28 cellular contexts compared by ENCODE assay signal in genomic region chr11:74494916-74495315, GRCh38. TPM values are rescaled to one million over a fixed set of nuclear protein-coding genes. Genes with fewer than 3 reads are reported as not detected.
"Had no signal": no experiment of that assay in that cellular context is flagged by ENCODE, and none has a peak within 500 bp of the region (broad histone marks: within the 10 kb centered on the region; RNA-seq: fewer than 3 reads in every experiment).

No MANE protein-coding gene starts in this region.

- H3K9ac ChIP-seq: KMS-11 had no signal

- H3K36me3 ChIP-seq: ascending aorta, Peyer's patch had no signal

- H3K36me3 Mint-ChIP-seq: activated CD4-positive, alpha-beta memory T cell treated with anti-CD3 and anti-CD28 coated beads for 36 hours had no signal

- H3K27me3 ChIP-seq: ascending aorta, body of pancreas, Peyer's patch had no signal

- DNase-seq: activated CD4-positive, alpha-beta memory T cell treated with anti-CD3 and anti-CD28 coated beads for 36 hours; activated CD4-positive, alpha-beta T cell treated with anti-CD3 and anti-CD28 coated beads, Interleukin-2, amount 10 ng/mL, durations not matched to agents 7 days and 5 days; activated CD4-positive, CD25-positive, alpha-beta regulatory T cell treated with anti-CD3 and anti-CD28 coated beads, Interleukin-2, amount 50 U/mL, for 72 hours; activated CD8-positive, alpha-beta memory T cell treated with anti-CD3 and anti-CD28 coated beads for 24 hours; activated naive CD4-positive, alpha-beta T cell treated with anti-CD3 and anti-CD28 coated beads, Interleukin-2, amount 50 U/mL, for 16 hours; activated naive CD8-positive, alpha-beta T cell treated with anti-CD3 and anti-CD28 coated beads, Interleukin-2, amount 50 U/mL, for 24 hours; activated T-cell treated with anti-CD3 and anti-CD28 coated beads, Interleukin-2, amount 50 U/mL, for 4 hours; body of pancreas; NCI-H1092; NCI-H1417; NCI-H1930; NCI-H2107; NCI-H2171 treated with DMSO at 0.1 percent for 48 hours; NCI-H510A; NCI-H526 treated with DMSO at 0.1 percent for 48 hours; NCI-H82; Peyer's patch; SHP77 treated with DMSO at 0.1 percent for 48 hours; T-cell had no signal

- H3K27ac Mint-ChIP-seq: activated CD4-positive, alpha-beta memory T cell treated with anti-CD3 and anti-CD28 coated beads for 36 hours; activated CD4-positive, alpha-beta T cell treated with anti-CD3 and anti-CD28 coated beads, Interleukin-2, amount 10 ng/mL, durations not matched to agents 7 days and 5 days; activated naive CD8-positive, alpha-beta T cell treated with anti-CD3 and anti-CD28 coated beads, Interleukin-2, amount 50 U/mL, for 24 hours; activated T-helper 2 cell treated with anti-CD3 and anti-CD28 coated beads, Interferon-gamma antibody, Interleukin-2, Interleukin-4, amounts not matched to agents 10 μg/mL and 5 μg/mL and 100 μg/mL, durations not matched to agents 14 hours and 24 hours and 36 hours; T-helper 2 cell treated with Interferon-gamma antibody and Interleukin-4, amounts not matched to agents 5 μg/mL and 100 μg/mL, for 36 hours; WTC11 had no signal

- ATAC-seq: activated naive CD8-positive, alpha-beta T cell treated with anti-CD3 and anti-CD28 coated beads, Interleukin-2, amount 50 U/mL, for 24 hours; activated T-cell treated with anti-CD3 and anti-CD28 coated beads, Interleukin-2, amount 50 U/mL, for 4 hours; body of pancreas; T-cell; WTC11 had no signal

- H3K27ac ChIP-seq: KMS-11 had no signal

- H3K4me3 ChIP-seq: body of pancreas had no signal

- H3K4me3 Mint-ChIP-seq: activated CD4-positive, alpha-beta memory T cell treated with anti-CD3 and anti-CD28 coated beads for 36 hours had no signal

- H3K9me3 ChIP-seq: ascending aorta, Peyer's patch had no signal

- H3K9me3 Mint-ChIP-seq: activated CD4-positive, alpha-beta memory T cell treated with anti-CD3 and anti-CD28 coated beads for 36 hours; activated CD4-positive, alpha-beta T cell treated with anti-CD3 and anti-CD28 coated beads, Interleukin-2, amount 10 ng/mL, durations not matched to agents 7 days and 5 days; activated naive CD8-positive, alpha-beta T cell treated with anti-CD3 and anti-CD28 coated beads, Interleukin-2, amount 50 U/mL, for 24 hours; activated T-helper 2 cell treated with anti-CD3 and anti-CD28 coated beads, Interferon-gamma antibody, Interleukin-2, Interleukin-4, amounts not matched to agents 10 μg/mL and 5 μg/mL and 100 μg/mL, durations not matched to agents 14 hours and 24 hours and 36 hours; central memory CD8-positive, alpha-beta T cell; T-helper 2 cell treated with Interferon-gamma antibody and Interleukin-4, amounts not matched to agents 5 μg/mL and 100 μg/mL, for 36 hours had no signal

- H3K27me3 Mint-ChIP-seq: activated CD4-positive, alpha-beta memory T cell treated with anti-CD3 and anti-CD28 coated beads for 36 hours; activated CD4-positive, alpha-beta T cell treated with anti-CD3 and anti-CD28 coated beads, Interleukin-2, amount 10 ng/mL, durations not matched to agents 7 days and 5 days; activated naive CD8-positive, alpha-beta T cell treated with anti-CD3 and anti-CD28 coated beads, Interleukin-2, amount 50 U/mL, for 24 hours; central memory CD8-positive, alpha-beta T cell; T-cell had no signal

RNA-seq across cellular contexts. Expression of gene LIPT2, which starts 1.4 kb away (rescaled TPM):
- total RNA-seq: ascending aorta had no signal

RNA-seq across cellular contexts. Expression of gene KCNE3, which starts 27.6 kb away (rescaled TPM):
- total RNA-seq: activated CD4-positive, alpha-beta memory T cell treated with anti-CD3 and anti-CD28 coated beads for 36 hours; activated CD4-positive, alpha-beta T cell treated with anti-CD3 and anti-CD28 coated beads, Interleukin-2, amount 10 ng/mL, durations not matched to agents 7 days and 5 days; activated T-cell treated with anti-CD3 and anti-CD28 coated beads, Interleukin-2, amount 50 U/mL, for 4 hours; activated T-helper 2 cell treated with anti-CD3 and anti-CD28 coated beads, Interferon-gamma antibody, Interleukin-2, Interleukin-4, amounts not matched to agents 10 μg/mL and 5 μg/mL and 100 μg/mL, durations not matched to agents 14 hours and 24 hours and 36 hours; ascending aorta; MCF 10A; OCI-LY7; SK-MEL-5 had no signal
